Comparison of ENCODE assay signal across 14 cellular contexts in the genomic region with DNA sequence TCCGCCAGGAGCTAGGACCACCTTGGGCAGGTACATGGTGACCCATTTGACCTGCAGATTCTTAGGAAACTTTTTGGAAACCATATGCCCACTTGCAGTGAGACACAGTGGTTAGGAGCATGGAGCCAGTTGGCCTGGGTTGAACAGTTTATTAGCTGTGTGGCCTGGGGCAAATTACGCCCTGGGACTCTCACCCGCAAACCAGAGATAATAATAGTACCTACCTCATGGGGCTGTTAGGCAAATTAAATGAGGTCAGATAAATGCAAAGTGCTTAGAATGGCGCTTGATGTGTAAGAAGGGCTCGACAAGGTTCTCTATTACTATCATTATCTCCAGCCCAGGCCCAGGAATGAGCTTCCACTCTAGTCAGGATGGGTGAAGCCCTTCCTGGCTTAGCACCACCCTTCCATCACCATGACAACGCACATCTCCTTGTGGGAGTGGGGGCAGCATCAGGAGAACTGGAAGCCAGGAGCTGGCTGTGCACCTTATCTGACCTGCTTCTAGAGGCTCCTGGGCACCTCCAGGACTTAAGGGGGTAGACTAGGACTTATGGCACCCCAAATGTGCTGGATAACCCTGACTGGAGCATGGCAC. TPM values are rescaled to one million over a fixed set of nuclear protein-coding genes. Genes with fewer than 3 reads are reported as not detected.
DNase-seq lines count a peak whose midpoint lies in the region; ATAC-seq, FAIRE-seq and TF ChIP-seq lines count a peak whose summit lies in the region.
"Had no signal": no experiment of that assay in that cellular context is flagged by ENCODE, and none has a peak within 500 bp of the region (broad histone marks: within the 10 kb centered on the region; RNA-seq: fewer than 3 reads in every experiment).

No MANE protein-coding gene starts in this region.

- TF ChIP-seq POLR2A in GM12892 (IDR thresholded peaks at IDR 0.05; ENCODE audit: low read depth, low read length): no peak

- no peak overlapping the region for H3K27ac Mint-ChIP-seq in effector memory CD8-positive, alpha-beta T cell

- no peak overlapping the region for H3K27ac ChIP-seq in foreskin keratinocyte

- TF ChIP-seq CTCF in foreskin keratinocyte (conservative IDR thresholded peaks at IDR 0.05) (no peak), omental fat pad (IDR thresholded peaks at IDR 0.05) (no peak)

- H3K4me1 Mint-ChIP-seq in effector memory CD8-positive, alpha-beta T cell (ENCODE audit: low read depth in 2 of 2): peaks cover 18 to 20% of the 10 kb centered on the region in 2 donors

- intact Hi-C loops in posterior vena cava (cut with DNase I): no loop called here

- peaks cover 22% of the 10 kb centered on the region for H3K27me3 ChIP-seq in foreskin keratinocyte

- no peaks in the 10 kb centered on the region for H3K9me3 Mint-ChIP-seq in effector memory CD8-positive, alpha-beta T cell

- peaks cover 0 to 32% of the 10 kb centered on the region in 2 donors for H3K27me3 Mint-ChIP-seq in effector memory CD8-positive, alpha-beta T cell

- peaks cover 13% of the 10 kb centered on the region for H3K36me3 Mint-ChIP-seq in effector memory CD8-positive, alpha-beta T cell (ENCODE audit: insufficient read depth)

- H3K4me1 ChIP-seq in foreskin keratinocyte: peaks cover 17% of the 10 kb centered on the region

- H3K4me3 Mint-ChIP-seq in effector memory CD8-positive, alpha-beta T cell: no peak overlapping the region

- DNase-seq in GM12892 (ENCODE audit: insufficient read length) (no peak), foreskin keratinocyte (peak; percentile 44 to 69), omental fat pad (ENCODE audit: low spot score) (no peak), posterior vena cava (ENCODE audit: low spot score) (no peak), RKO (ENCODE audit: low spot score) (no peak)
- DNase-seq in effector memory CD8-positive, alpha-beta T cell: no peak
- DNase-seq: NCI-H82, T-helper 2 cell had no signal

- ATAC-seq in GM21447 (IDR thresholded peaks at IDR 0.05; ENCODE audit: unreplicated experiment) (peak; percentile 85), HG03460 (IDR thresholded peaks at IDR 0.05; ENCODE audit: unreplicated experiment) (peak; percentile 71), foreskin keratinocyte (peak; percentile 35), omental fat pad (ENCODE audit: low FRiP score) (no peak)
- no peak for ATAC-seq in effector memory CD8-positive, alpha-beta T cell (replicated peaks)

- FAIRE-seq in GM12892 (lab: Jason Lieb, UNC): peak; percentile 95
- FAIRE-seq: urothelium cell line had no signal

RNA-seq across cellular contexts. Expression of a gene that starts 5.1 kb away (rescaled TPM):
- 0.30 TPM for polyA plus RNA-seq in GM12892 (2012; ENCODE audit: missing spikeins)
- 0.10 and 0.25 TPM in 2 replicates for total RNA-seq in foreskin keratinocyte
- 0.09 and 0.11 TPM in 2 replicates for polyA plus RNA-seq in foreskin keratinocyte
- 1 to 10 TPM in 1 of 4 donors, under 1 TPM in 2, not detected in 1; 0.36 to 1.8 (median 0.37) TPM for total RNA-seq in omental fat pad
- under 1 TPM; 0.37 to 0.67 TPM for total RNA-seq in posterior vena cava

RNA-seq across cellular contexts. Expression of a gene that starts 28.6 kb away (rescaled TPM):
- 1.2 TPM for polyA plus RNA-seq in GM12892 (2012; ENCODE audit: missing spikeins)
- total RNA-seq in foreskin keratinocyte: 146 and 174 TPM in 2 replicates
- 240 and 243 TPM in 2 replicates for polyA plus RNA-seq in foreskin keratinocyte
- total RNA-seq in omental fat pad: 10 to 100 TPM in 3 of 4 donors, 1 to 10 TPM in 1; 6.9 to 29.9 (median 22.6) TPM
- 10 to 100 TPM; 12.5 to 18.0 TPM for total RNA-seq in posterior vena cava

RNA-seq across cellular contexts. Expression of a gene that starts 52.9 kb away (rescaled TPM):
- not detected for polyA plus RNA-seq in GM12892 (2012; ENCODE audit: missing spikeins)
- total RNA-seq in foreskin keratinocyte (not detected in 2 replicates), omental fat pad (not detected), posterior vena cava (not detected)
- polyA plus RNA-seq in foreskin keratinocyte: not detected in 2 replicates
- total RNA-seq: fibroblast of villous mesenchyme, lower leg skin, renal cortical epithelial cell had no signal

Comparison
In these comparisons a context has a peak if more than half of its experiments do, and no peak if none do; other contexts are left out.
1. DNase-seq: peak in foreskin keratinocyte (2 of 2); none in GM12892 (single experiment), effector memory CD8-positive, alpha-beta T cell (0 of 3), omental fat pad (single experiment), posterior vena cava (single experiment) and RKO (single experiment).
2. ATAC-seq: peak in GM21447 (single experiment), HG03460 (single experiment) and foreskin keratinocyte (single experiment); none in effector memory CD8-positive, alpha-beta T cell (single experiment) and omental fat pad (single experiment).